Comparison of ENCODE assay signal across 8 cellular contexts in the genomic region with DNA sequence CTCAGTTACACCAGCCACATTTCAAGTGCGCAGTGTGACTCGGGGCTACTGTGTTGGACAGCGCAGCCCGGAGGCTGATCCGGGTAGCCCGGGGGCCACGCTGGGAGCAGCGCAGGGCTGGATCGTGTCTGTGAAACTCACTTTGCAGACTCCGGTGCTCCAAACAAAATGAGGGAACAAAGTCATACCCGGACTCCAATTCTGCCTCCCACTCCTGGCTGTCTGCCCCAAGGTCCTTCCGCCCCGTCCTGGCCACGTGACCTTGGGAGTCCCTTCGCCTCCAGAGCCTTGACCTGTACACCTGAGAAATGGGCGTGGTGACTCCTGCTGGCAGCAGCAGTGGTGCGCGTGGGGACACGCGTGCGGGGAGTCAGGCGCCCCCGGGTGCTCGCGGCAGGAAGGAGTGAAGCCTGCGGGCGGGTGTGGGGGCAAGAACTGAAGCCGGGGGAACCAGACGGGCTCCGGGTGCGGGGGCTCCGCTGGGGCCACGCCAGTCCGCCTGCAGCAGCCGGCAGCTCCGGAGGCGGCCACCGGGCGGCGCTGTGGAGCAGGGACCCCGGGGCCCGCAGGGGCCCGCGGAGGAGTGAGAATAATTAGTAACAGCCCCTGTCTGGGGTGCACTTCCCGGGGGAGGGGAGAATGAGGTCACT. TPM values are rescaled to one million over a fixed set of nuclear protein-coding genes. Genes with fewer than 3 reads are reported as not detected.
DNase-seq lines count a peak whose midpoint lies in the region; ATAC-seq and TF ChIP-seq lines count a peak whose summit lies in the region.

No MANE protein-coding gene starts in this region.

- no peak overlapping the region for H3K4ac ChIP-seq in trophoblast cell (ENCODE audit: low read depth, low read length)

- WGBS in trophoblast cell (ENCODE audit: extremely low coverage, insufficient coverage, insufficient read length), result no CpG with 5 or more reads among the region's 45 CpGs

- no peaks in the 10 kb centered on the region for H3K9me2 ChIP-seq in HCT116 (ENCODE audit: insufficient read depth)

- no peak overlapping the region for H4K91ac ChIP-seq in trophoblast cell (ENCODE audit: low read depth, low read length)

- H3K4me2 ChIP-seq in HCT116 (ENCODE audit: low read length) (peak overlapping the region; percentile 90), trophoblast cell (ENCODE audit: low read length) (no peak overlapping the region)

- TF ChIP-seq POLR2A in HCT116 (IDR thresholded peaks at IDR 0.05; ENCODE audit: borderline replicate concordance, extremely low read depth, insufficient read depth, insufficient read length), result no peak

- H3K18ac ChIP-seq in trophoblast cell (ENCODE audit: low read length), result no peak overlapping the region

- no TSS peak for BruUV-seq in HCT116 (replicated peaks; lab: Mats Ljungman, UMichigan)

- H2BK120ac ChIP-seq in trophoblast cell (ENCODE audit: insufficient read depth, low read length, poor library complexity), result no peak overlapping the region

- no peak overlapping the region for H3K14ac ChIP-seq in trophoblast cell (ENCODE audit: low read length)

- CTCF ChIA-PET in HCT116 (lab: Charles Lee), result interaction anchor here (1.0 to 1.8 kb wide), 4 partner anchors 12 to 158 kb away, joined by 3 to 5 read pairs (median 4); partner anchors contain the start of gene DMC1

- TF ChIP-seq CTCF in HCT116 (IDR thresholded peaks at IDR 0.05 in 2 of 3, conservative IDR thresholded peaks at IDR 0.05 in 1 of 3; ENCODE audit: borderline replicate concordance in 1 of 3, insufficient read depth in 1 of 3, low read depth in 2 of 3, low read length in 2 of 3), result peak; percentile 62 to 89 (median 86)
- peak; percentile 40 for TF ChIP-seq CTCF in fibroblast of mammary gland (conservative IDR thresholded peaks at IDR 0.05; ENCODE audit: control insufficient read depth, insufficient read depth, low read depth, low read length)

- no peak overlapping the region for H3K23ac ChIP-seq in trophoblast cell (ENCODE audit: low read length)

- no peak overlapping the region for H2AK5ac ChIP-seq in trophoblast cell (ENCODE audit: low read length)

- POLR2A ChIA-PET in HCT116 (lab: Charles Lee), result no interaction called here

- H3K4me3 ChIP-seq in HCT116 (replicated peaks in 1 of 2; ENCODE audit: low read depth in 1 of 2, low read length in 2 of 2) (peak overlapping the region; percentile 28 to 50), fibroblast of mammary gland (ENCODE audit: control insufficient read depth, low read depth, low read length) (peak overlapping the region; percentile 6), trophoblast cell (ENCODE audit: low read depth, low read length) (no peak overlapping the region)

- H4K12ac ChIP-seq in trophoblast cell (ENCODE audit: low read depth, low read length), result no peak overlapping the region

- H3K9ac ChIP-seq in HCT116 (ENCODE audit: low read length) (peak overlapping the region; percentile 33; the same call in 1 of the 2 replicates), trophoblast cell (ENCODE audit: low read length) (no peak overlapping the region)

- H3K79me2 ChIP-seq in HCT116 (ENCODE audit: insufficient read depth, low read length) (no peaks in the 10 kb centered on the region), trophoblast cell (ENCODE audit: control insufficient read depth, insufficient read depth, low read length, poor library complexity) (no peaks in the 10 kb centered on the region)

- H3K27ac ChIP-seq in HCT116 (ENCODE audit: low read depth, low read length) (no peak overlapping the region; the same call in 1 of the 2 replicates), trophoblast cell (ENCODE audit: low read depth, low read length) (no peak overlapping the region)

- ATAC-seq in HCT116, result peak; percentile 83
- ATAC-seq in GM21619 (IDR thresholded peaks at IDR 0.05; ENCODE audit: unreplicated experiment), result no peak

- TF ChIP-seq RAD21 in HCT116 (IDR thresholded peaks at IDR 0.05; ENCODE audit: low read depth), result peak; percentile 57

- intact Hi-C loops in HCT116 (cut with micrococcal nuclease), result no loop called here

- H4K8ac ChIP-seq in trophoblast cell (ENCODE audit: low read depth, low read length), result no peak overlapping the region

- no peaks in the 10 kb centered on the region for H3K27me3 ChIP-seq in HCT116 (ENCODE audit: insufficient read depth, low read length)
- H3K27me3 ChIP-seq in trophoblast cell (ENCODE audit: insufficient read depth, low read length), result no peaks in the 10 kb centered on the region

- DNase-seq in 8988T, result peak; percentile 83
- no peak for DNase-seq in HCT116 (ENCODE audit: low read depth, low spot score)
- peak; percentile 43 for DNase-seq in activated CD8-positive, alpha-beta memory T cell treated with anti-CD3 and anti-CD28 coated beads, Interleukin-2, amount 50 U/mL, for 4 hours
- DNase-seq in fibroblast of mammary gland (ENCODE audit: low read depth), result no peak
- peak; percentile 91 to 94 for DNase-seq in trophoblast cell
- DNase-seq in NCI-H510A (lab: John Stamatoyannopoulos, UW), result no peak
- DNase-seq in NCI-H526 (lab: John Stamatoyannopoulos, UW), result no peak

- no peak overlapping the region for H2BK12ac ChIP-seq in trophoblast cell (ENCODE audit: low read length)

- H4K20me1 ChIP-seq in HCT116 (ENCODE audit: insufficient read depth), result no peaks in the 10 kb centered on the region

- H3K79me1 ChIP-seq in trophoblast cell (ENCODE audit: low read length), result no peaks in the 10 kb centered on the region

- no peak overlapping the region for H2BK5ac ChIP-seq in trophoblast cell (ENCODE audit: low read depth, low read length, poor library complexity)

- H3K4me1 ChIP-seq in HCT116 (ENCODE audit: control insufficient read depth in 1 of 2, insufficient read depth in 2 of 2, low read length in 2 of 2) (peaks cover 5 to 18% of the 10 kb centered on the region in 2 experiments; a peak in 3 of 4 replicates), trophoblast cell (ENCODE audit: control insufficient read depth in 1 of 2, insufficient read depth in 2 of 2, low read length in 2 of 2) (no peaks in the 10 kb centered on the region)

- H3K9me3 ChIP-seq in HCT116 (ENCODE audit: control insufficient read depth in 1 of 2, insufficient read depth in 1 of 2, low read depth in 1 of 2, low read length in 2 of 2) (no peaks in the 10 kb centered on the region), trophoblast cell (ENCODE audit: insufficient read depth, low read depth, low read length) (peaks cover 8% of the 10 kb centered on the region)

- H3K36me3 ChIP-seq in HCT116 (ENCODE audit: control insufficient read depth in 1 of 2, insufficient read depth in 2 of 2, low read length in 2 of 2) (no peaks in the 10 kb centered on the region), trophoblast cell (ENCODE audit: control insufficient read depth in 1 of 2, insufficient read depth in 2 of 2, low read length in 2 of 2) (no peaks in the 10 kb centered on the region)

- RAD21 ChIA-PET in HCT116 (lab: Charles Lee; ENCODE audit: low non-redundant PET in 1 of 2, low total read pairs in 2 of 2, uncharacterized antibody in 2 of 2, unreplicated experiment in 2 of 2), result no interaction called here

- H2AFZ ChIP-seq in HCT116 (ENCODE audit: low read depth, low read length, poor library complexity, severe bottlenecking) (peak overlapping the region; percentile 99), trophoblast cell (ENCODE audit: insufficient read depth, low read length, poor library complexity) (no peak overlapping the region)

TF ChIP-seq in HCT116, 20 proteins besides CTCF, POLR2A, EP300 and RAD21:
- TF ChIP-seq TCF7L2 (IDR thresholded peaks at IDR 0.05; ENCODE audit: borderline replicate concordance, extremely low read depth, insufficient read depth, insufficient read length) (no peak), REST (IDR thresholded peaks at IDR 0.05; ENCODE audit: low read depth) (no peak), YY1 (IDR thresholded peaks at IDR 0.05; ENCODE audit: extremely low read depth, insufficient replicate concordance, low read depth, low read length) (no peak)
- TF ChIP-seq, protein P1, sequence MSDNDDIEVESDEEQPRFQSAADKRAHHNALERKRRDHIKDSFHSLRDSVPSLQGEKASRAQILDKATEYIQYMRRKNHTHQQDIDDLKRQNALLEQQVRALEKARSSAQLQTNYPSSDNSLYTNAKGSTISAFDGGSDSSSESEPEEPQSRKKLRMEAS (IDR thresholded peaks at IDR 0.05), result peak; percentile 50; the same call in 1 of the 2 replicates

RNA-seq across cellular contexts. Expression of gene KCNJ4, which starts 42.4 kb away (rescaled TPM):
- not detected for total RNA-seq in HCT116 (2021; ENCODE audit: unreplicated experiment)
- polyA plus RNA-seq in HCT116 (2012), result 0.02 and 0.05 TPM in 2 replicates
- 0.05 and 0.08 TPM in 2 replicates for polyA plus RNA-seq in trophoblast cell (2013)

RNA-seq across cellular contexts. Expression of gene KDELR3, which starts 55.3 kb away (rescaled TPM):
- total RNA-seq in HCT116 (2021; ENCODE audit: unreplicated experiment), result 33.1 TPM
- polyA plus RNA-seq in HCT116 (2012), result 29.9 and 33.2 TPM in 2 replicates
- 41.5 TPM in 2 replicates for polyA plus RNA-seq in trophoblast cell (2013)

Comparison
In these comparisons a context has a peak if more than half of its experiments do, and no peak if none do; other contexts are left out.
1. DNase-seq: peak in 8988T (single experiment), activated CD8-positive, alpha-beta memory T cell treated with anti-CD3 and anti-CD28 coated beads, Interleukin-2, amount 50 U/mL, for 4 hours (single experiment) and trophoblast cell (2 of 2); none in HCT116 (single experiment), fibroblast of mammary gland (single experiment), NCI-H510A (single experiment) and NCI-H526 (0 of 2).